In the genomic region with DNA sequence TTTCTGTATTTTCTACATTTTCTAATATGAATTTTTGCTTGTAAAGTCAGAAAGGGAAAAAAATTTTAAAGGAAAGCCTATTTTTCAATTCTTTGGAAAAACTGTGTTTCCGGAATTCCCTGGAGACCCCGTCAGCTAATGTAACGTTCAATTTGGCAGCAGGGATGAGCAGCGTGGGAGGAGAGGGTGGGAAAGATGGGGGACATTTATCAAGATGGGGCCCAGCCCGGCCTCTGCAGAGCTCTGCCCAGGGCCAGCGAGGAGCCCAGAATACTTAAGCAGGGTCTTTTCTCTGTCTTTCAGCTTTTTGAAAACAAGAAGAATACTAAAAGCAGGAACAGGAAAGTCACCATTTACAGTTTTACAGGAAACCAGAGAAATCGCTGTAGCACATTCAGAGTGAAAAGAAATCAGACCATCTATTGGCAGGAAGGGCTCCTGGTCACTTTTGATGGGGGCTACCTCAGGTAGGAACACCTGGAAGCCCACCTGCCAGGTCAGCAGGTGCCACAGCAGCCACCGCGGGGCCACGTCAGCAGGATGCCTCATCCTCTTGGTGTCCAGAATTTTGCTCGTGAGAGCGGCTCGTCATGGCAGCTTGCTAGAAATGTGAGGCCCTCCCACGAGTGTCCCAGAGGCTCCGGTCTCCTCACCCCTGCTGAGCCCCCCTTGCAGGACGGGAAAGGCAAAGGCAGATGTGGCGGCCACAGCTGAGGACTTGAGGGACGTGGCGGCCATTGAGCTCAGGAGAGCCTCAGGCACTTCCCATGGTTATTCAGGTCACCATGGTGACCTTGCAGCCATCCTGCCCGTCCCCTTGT, we compare ENCODE assay signal across 1 cellular context.
TF ChIP-seq lines count a peak whose summit lies in the region.

No MANE protein-coding gene starts in this region.

TF ChIP-seq in H1, 55 proteins besides CTCF, POLR2A, EP300 and RAD21:
- TF ChIP-seq SP4 (IDR thresholded peaks at IDR 0.05; ENCODE audit: low read length) (no peak), SIN3A (conservative IDR thresholded peaks at IDR 0.05 in 1 of 2, IDR thresholded peaks at IDR 0.05 in 1 of 2; ENCODE audit: low read depth in 1 of 2, low read length in 2 of 2) (no peak), TCF12 (IDR thresholded peaks at IDR 0.05; ENCODE audit: low read depth, low read length) (no peak), TEAD4 (IDR thresholded peaks at IDR 0.05; ENCODE audit: low read depth, low read length) (no peak), KDM4A (IDR thresholded peaks at IDR 0.05; ENCODE audit: low read depth, low read length, severe bottlenecking) (no peak), CTBP2 (IDR thresholded peaks at IDR 0.05; ENCODE audit: borderline replicate concordance, insufficient read depth, insufficient read length, low read length) (no peak), CHD1 (IDR thresholded peaks at IDR 0.05; ENCODE audit: low read depth, low read length) (no peak), KDM5A (IDR thresholded peaks at IDR 0.05; ENCODE audit: low read length) (no peak), POLR2AphosphoS5 (IDR thresholded peaks at IDR 0.05; ENCODE audit: low read depth, low read length) (no peak), HDAC6 (IDR thresholded peaks at IDR 0.05; ENCODE audit: low read depth, low read length) (no peak), FOSL1 (IDR thresholded peaks at IDR 0.05; ENCODE audit: insufficient read depth, low read depth, low read length) (no peak), POU5F1 (IDR thresholded peaks at IDR 0.05; ENCODE audit: low read depth, low read length) (no peak), ATF3 (IDR thresholded peaks at IDR 0.05; ENCODE audit: insufficient read depth, low read depth, low read length) (no peak), SUZ12 (IDR thresholded peaks at IDR 0.05; ENCODE audit: low read length) (no peak), TAF1 (IDR thresholded peaks at IDR 0.05; ENCODE audit: low read depth, low read length) (no peak), SP2 (IDR thresholded peaks at IDR 0.05; ENCODE audit: low read length) (no peak), RFX5 (IDR thresholded peaks at IDR 0.05; ENCODE audit: borderline replicate concordance, low read depth, low read length) (no peak), GTF2F1 (IDR thresholded peaks at IDR 0.05; ENCODE audit: borderline replicate concordance, low read depth, low read length) (no peak), ASH2L (IDR thresholded peaks at IDR 0.05; ENCODE audit: low read length) (no peak), EZH2 (IDR thresholded peaks at IDR 0.05; ENCODE audit: low read depth, low read length, severe bottlenecking) (no peak)
